Comparison of ENCODE assay signal across 1 cellular context in genomic region chr7:53218730-53219504, GRCh38.
TF ChIP-seq lines count a peak whose summit lies in the region.

No MANE protein-coding gene starts in this region.

TF ChIP-seq in H1, 55 proteins besides CTCF, POLR2A, EP300 and RAD21 (continued from another document):
- 0 out of 2 replicates have a peak, but pooled peaks have one; percentile 28 for TF ChIP-seq BACH1 (IDR thresholded peaks at IDR 0.05; ENCODE audit: low read length)
- TF ChIP-seq RFX5 (IDR thresholded peaks at IDR 0.05; ENCODE audit: borderline replicate concordance, low read depth, low read length): no peak
- no peak for TF ChIP-seq KDM5A (IDR thresholded peaks at IDR 0.05; ENCODE audit: low read length)
- no peak for TF ChIP-seq CHD7 (IDR thresholded peaks at IDR 0.05; ENCODE audit: insufficient replicate concordance, low read length)
- no peak for TF ChIP-seq GTF2F1 (IDR thresholded peaks at IDR 0.05; ENCODE audit: borderline replicate concordance, low read depth, low read length)
- peak; percentile 18; the same call in 1 of the 2 replicates for TF ChIP-seq SUZ12 (IDR thresholded peaks at IDR 0.05; ENCODE audit: low read length)
- no peak for TF ChIP-seq CBX8 (IDR thresholded peaks at IDR 0.05; ENCODE audit: borderline replicate concordance, low read depth, low read length)
- TF ChIP-seq KDM4A (IDR thresholded peaks at IDR 0.05; ENCODE audit: low read depth, low read length, severe bottlenecking): peak; percentile 96
- TF ChIP-seq YY1 (IDR thresholded peaks at IDR 0.05; ENCODE audit: low read depth, low read length): 0 out of 2 replicates have a peak, but pooled peaks have one; percentile 33
- peak; percentile 54; the same call in 1 of the 2 replicates for TF ChIP-seq TEAD4 (IDR thresholded peaks at IDR 0.05; ENCODE audit: low read depth, low read length)
- 0 out of 4 replicates have a peak, but pooled peaks of 1 of the 2 experiments have one; percentile 67 for TF ChIP-seq HDAC2 (IDR thresholded peaks at IDR 0.05; ENCODE audit: borderline replicate concordance in 1 of 2, low read depth in 2 of 2, low read length in 2 of 2)
- TF ChIP-seq KDM1A (IDR thresholded peaks at IDR 0.05; ENCODE audit: borderline replicate concordance, low read length): no peak
- TF ChIP-seq JUND (IDR thresholded peaks at IDR 0.05; ENCODE audit: low read length): no peak
- TF ChIP-seq SP4 (IDR thresholded peaks at IDR 0.05; ENCODE audit: low read length): no peak
- TF ChIP-seq BRCA1 (IDR thresholded peaks at IDR 0.05; ENCODE audit: low read depth, low read length): no peak
- no peak for TF ChIP-seq CTBP2 (IDR thresholded peaks at IDR 0.05; ENCODE audit: borderline replicate concordance, insufficient read depth, insufficient read length, low read length)
- TF ChIP-seq CREB1 (IDR thresholded peaks at IDR 0.05): no peak
